25 cellular contexts compared by ENCODE assay signal in the genomic region with DNA sequence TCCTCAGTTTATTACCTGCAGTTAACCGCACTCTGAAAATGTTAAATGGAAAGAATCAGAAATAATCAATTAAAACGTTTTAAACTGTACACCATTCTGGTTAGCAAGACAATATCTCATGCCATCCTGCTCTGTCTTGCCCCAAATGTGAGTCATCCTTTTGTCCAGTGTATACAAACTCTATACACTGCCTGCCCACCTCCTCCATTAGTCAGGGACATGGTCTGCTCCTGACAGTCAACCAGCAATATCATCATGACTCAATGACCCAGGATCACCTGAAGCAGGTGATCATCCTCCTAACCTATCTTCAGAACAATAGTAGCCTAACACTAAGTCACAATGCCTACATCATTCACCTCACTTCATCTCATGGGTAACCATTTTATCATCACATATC.
"Had no signal": no experiment of that assay in that cellular context is flagged by ENCODE, and none has a peak within 500 bp of the region (broad histone marks: within the 10 kb centered on the region; RNA-seq: fewer than 3 reads in every experiment).

No MANE protein-coding gene starts in this region.

- H3K36me3 ChIP-seq: esophagus muscularis mucosa, lower lobe of right lung, right lobe of liver, suprapubic skin, transverse colon, upper lobe of right lung, uterus had no signal

- DNase-seq: dorsolateral prefrontal cortex; effector CD4-positive, alpha-beta T cell; foreskin melanocyte; glutamatergic neuron; hypothalamus; immature natural killer cell; islet precursor cell; kidney glomerular epithelial cell; left ventricle myocardium superior; lower lobe of right lung; mucosa of descending colon; naive B cell; right lobe of liver; small intestine; stimulated activated CD4-positive, alpha-beta T cell treated with anti-CD3 and anti-CD28 coated beads, Interleukin-15, amount 100 ng/mL, for 24 hours; stimulated activated CD4-positive, alpha-beta T cell treated with anti-CD3 and anti-CD28 coated beads, Interleukin-2, amount 100 ng/mL, for 48 hours; stimulated activated naive CD4-positive, alpha-beta T cell; stimulated activated naive CD8-positive, alpha-beta T cell treated with anti-CD3 and anti-CD28 coated beads, Interleukin-15, amount 100 ng/mL, for 72 hours; transverse colon; upper lobe of right lung; uterus had no signal

- H3K9me3 ChIP-seq: esophagus muscularis mucosa, lower lobe of right lung, mucosa of descending colon, right lobe of liver, suprapubic skin, transverse colon, upper lobe of right lung, uterus had no signal

- H3K27me3 ChIP-seq: dorsolateral prefrontal cortex, esophagus muscularis mucosa, right lobe of liver, suprapubic skin, transverse colon, upper lobe of right lung, uterus had no signal

- H3K27ac ChIP-seq: dorsolateral prefrontal cortex, esophagus muscularis mucosa, lower lobe of right lung, parathyroid adenoma, right lobe of liver, suprapubic skin, transverse colon, upper lobe of right lung, uterus had no signal

- ATAC-seq: left ventricle myocardium superior; lower lobe of right lung; mucosa of descending colon; natural killer cell treated with Interleukin-12 subunit alpha and Interleukin-12 subunit beta and Interleukin-15 and Interleukin-18, amount 100 ng/mL, for 72 hours; right lobe of liver; stimulated activated naive CD8-positive, alpha-beta T cell treated with anti-CD3 and anti-CD28 coated beads, Interleukin-15, amount 100 ng/mL, for 72 hours; upper lobe of right lung had no signal

- H3K4me3 ChIP-seq: dorsolateral prefrontal cortex, esophagus muscularis mucosa, lower lobe of right lung, mucosa of descending colon, right lobe of liver, suprapubic skin, transverse colon, upper lobe of right lung, uterus had no signal

- H3K4me1 ChIP-seq: esophagus muscularis mucosa, lower lobe of right lung, parathyroid adenoma, right lobe of liver, suprapubic skin, transverse colon, upper lobe of right lung, uterus had no signal
